ENCODE assay signal across 2 cellular contexts in the genomic region with DNA sequence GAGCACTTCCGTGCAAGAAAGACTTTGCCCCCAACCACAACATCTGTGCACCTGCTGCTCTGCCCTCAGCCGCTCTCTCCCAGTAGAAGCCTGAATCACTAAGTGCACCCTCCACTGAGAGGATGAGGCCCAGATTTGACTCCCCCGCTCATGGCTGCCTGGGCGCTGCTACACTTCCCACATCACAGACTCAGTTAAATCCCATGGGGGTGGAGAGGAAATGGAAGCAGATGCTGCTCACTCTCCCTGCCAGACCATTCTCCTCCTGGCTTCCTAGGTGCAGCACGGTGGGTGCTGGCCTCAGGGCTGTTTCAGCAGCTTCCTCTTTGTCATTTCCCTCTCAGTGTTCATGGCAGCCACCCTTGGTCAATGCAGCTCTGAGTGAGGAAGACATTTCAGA.
TF ChIP-seq lines count a peak whose summit lies in the region.

No MANE protein-coding gene starts in this region.

TF ChIP-seq in H1, 55 proteins besides CTCF, POLR2A, EP300 and RAD21:
- TF ChIP-seq KDM4A (IDR thresholded peaks at IDR 0.05; ENCODE audit: low read depth, low read length, severe bottlenecking) = no peak
- no peak for TF ChIP-seq JUN (IDR thresholded peaks at IDR 0.05; ENCODE audit: low read depth, low read length)
- TF ChIP-seq JUND (IDR thresholded peaks at IDR 0.05; ENCODE audit: low read length) = no peak
- no peak for TF ChIP-seq TCF12 (IDR thresholded peaks at IDR 0.05; ENCODE audit: low read depth, low read length)
- TF ChIP-seq GABPA (IDR thresholded peaks at IDR 0.05; ENCODE audit: borderline replicate concordance, insufficient read depth, low read length) = no peak
- no peak for TF ChIP-seq SP2 (IDR thresholded peaks at IDR 0.05; ENCODE audit: low read length)
- TF ChIP-seq CTBP2 (IDR thresholded peaks at IDR 0.05; ENCODE audit: borderline replicate concordance, insufficient read depth, insufficient read length, low read length) = no peak

TF ChIP-seq in HEK293T, 16 proteins besides CTCF, POLR2A, EP300 and RAD21:
- no peak for TF ChIP-seq FOXA1 (IDR thresholded peaks at IDR 0.05)
- TF ChIP-seq HDGF (IDR thresholded peaks at IDR 0.05; ENCODE audit: borderline replicate concordance) = no peak
- TF ChIP-seq TARDBP (IDR thresholded peaks at IDR 0.05) = no peak
TF ChIP-seq in HEK293T: peak in this region for 0.
